In the genomic region with DNA sequence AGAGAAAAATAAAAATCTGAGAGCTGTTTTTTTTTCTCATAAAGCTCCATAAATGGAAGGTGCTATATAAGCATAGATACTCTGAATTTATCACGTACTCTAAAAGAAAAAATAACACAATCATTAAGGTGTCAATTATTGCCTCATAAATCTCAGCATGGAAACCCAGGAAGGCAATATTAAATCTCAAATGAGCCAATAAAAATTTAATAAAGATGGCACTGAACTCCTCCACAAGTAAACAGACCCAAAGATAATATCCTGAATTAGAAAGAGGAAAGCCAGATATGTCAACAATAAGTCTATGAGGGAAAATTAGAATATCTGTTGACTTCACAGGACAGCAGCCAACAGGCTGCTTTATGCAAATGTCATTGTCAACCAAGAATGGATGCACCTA, we compare ENCODE assay signal across 1 cellular context.
TF ChIP-seq lines count a peak whose summit lies in the region.

No MANE protein-coding gene starts in this region.

TF ChIP-seq in A549, 52 proteins besides CTCF, POLR2A, EP300 and RAD21 (continued from another document):
- no peak for TF ChIP-seq HMGXB4 (CRISPR knock-in tag; IDR thresholded peaks at IDR 0.05; ENCODE audit: borderline replicate concordance)
- no peak for TF ChIP-seq KDM1A (IDR thresholded peaks at IDR 0.05; ENCODE audit: low read depth)
- TF ChIP-seq NR3C1 (IDR thresholded peaks at IDR 0.05): no peak
- TF ChIP-seq ZC3H11A (IDR thresholded peaks at IDR 0.05): no peak
- no peak for TF ChIP-seq MAX (IDR thresholded peaks at IDR 0.05)
- TF ChIP-seq, protein P1, sequence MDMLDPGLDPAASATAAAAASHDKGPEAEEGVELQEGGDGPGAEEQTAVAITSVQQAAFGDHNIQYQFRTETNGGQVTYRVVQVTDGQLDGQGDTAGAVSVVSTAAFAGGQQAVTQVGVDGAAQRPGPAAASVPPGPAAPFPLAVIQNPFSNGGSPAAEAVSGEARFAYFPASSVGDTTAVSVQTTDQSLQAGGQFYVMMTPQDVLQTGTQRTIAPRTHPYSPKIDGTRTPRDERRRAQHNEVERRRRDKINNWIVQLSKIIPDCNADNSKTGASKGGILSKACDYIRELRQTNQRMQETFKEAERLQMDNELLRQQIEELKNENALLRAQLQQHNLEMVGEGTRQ (IDR thresholded peaks at IDR 0.05): no peak
- TF ChIP-seq RARB (CRISPR knock-in tag; IDR thresholded peaks at IDR 0.05): no peak
- no peak for TF ChIP-seq BHLHE40 (IDR thresholded peaks at IDR 0.05; ENCODE audit: low read depth, low read length)
- TF ChIP-seq, protein P2, sequence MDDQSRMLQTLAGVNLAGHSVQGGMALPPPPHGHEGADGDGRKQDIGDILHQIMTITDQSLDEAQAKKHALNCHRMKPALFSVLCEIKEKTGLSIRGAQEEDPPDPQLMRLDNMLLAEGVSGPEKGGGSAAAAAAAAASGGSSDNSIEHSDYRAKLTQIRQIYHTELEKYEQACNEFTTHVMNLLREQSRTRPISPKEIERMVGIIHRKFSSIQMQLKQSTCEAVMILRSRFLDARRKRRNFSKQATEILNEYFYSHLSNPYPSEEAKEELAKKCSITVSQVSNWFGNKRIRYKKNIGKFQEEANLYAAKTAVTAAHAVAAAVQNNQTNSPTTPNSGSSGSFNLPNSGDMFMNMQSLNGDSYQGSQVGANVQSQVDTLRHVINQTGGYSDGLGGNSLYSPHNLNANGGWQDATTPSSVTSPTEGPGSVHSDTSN (IDR thresholded peaks at IDR 0.05): no peak
- TF ChIP-seq GATA3 (IDR thresholded peaks at IDR 0.05; ENCODE audit: borderline replicate concordance): no peak
- TF ChIP-seq EHF (CRISPR knock-in tag; IDR thresholded peaks at IDR 0.05): no peak
- no peak for TF ChIP-seq JUN (IDR thresholded peaks at IDR 0.05)
- TF ChIP-seq, protein P3, sequence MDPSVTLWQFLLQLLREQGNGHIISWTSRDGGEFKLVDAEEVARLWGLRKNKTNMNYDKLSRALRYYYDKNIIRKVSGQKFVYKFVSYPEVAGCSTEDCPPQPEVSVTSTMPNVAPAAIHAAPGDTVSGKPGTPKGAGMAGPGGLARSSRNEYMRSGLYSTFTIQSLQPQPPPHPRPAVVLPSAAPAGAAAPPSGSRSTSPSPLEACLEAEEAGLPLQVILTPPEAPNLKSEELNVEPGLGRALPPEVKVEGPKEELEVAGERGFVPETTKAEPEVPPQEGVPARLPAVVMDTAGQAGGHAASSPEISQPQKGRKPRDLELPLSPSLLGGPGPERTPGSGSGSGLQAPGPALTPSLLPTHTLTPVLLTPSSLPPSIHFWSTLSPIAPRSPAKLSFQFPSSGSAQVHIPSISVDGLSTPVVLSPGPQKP (IDR thresholded peaks at IDR 0.05; ENCODE audit: low read depth, low read length): no peak
- no peak for TF ChIP-seq RFX5 (IDR thresholded peaks at IDR 0.05)
- no peak for TF ChIP-seq TP53 (CRISPR knock-in tag; IDR thresholded peaks at IDR 0.05)
